ENCODE assay signal across 17 cellular contexts in genomic region chr1:245810789-245811337, GRCh38.
DNase-seq lines count a peak whose midpoint lies in the region; TF ChIP-seq lines count a peak whose summit lies in the region.
"Had no signal": no experiment of that assay in that cellular context is flagged by ENCODE, and none has a peak within 500 bp of the region (broad histone marks: within the 10 kb centered on the region; RNA-seq: fewer than 3 reads in every experiment).

No MANE protein-coding gene starts in this region.

- no peaks in the 10 kb centered on the region for H3K27me3 Mint-ChIP-seq in type B pancreatic cell

- H3K36me3 ChIP-seq in endocrine pancreas (ENCODE audit: control insufficient read depth, insufficient read depth, low read length) = no peaks in the 10 kb centered on the region
- H3K36me3 ChIP-seq: cardiac muscle cell, heart right ventricle, ovary, upper lobe of left lung had no signal

- peaks cover 27% of the 10 kb centered on the region for H3K4me1 Mint-ChIP-seq in type B pancreatic cell (ENCODE audit: unreplicated experiment)

- TF ChIP-seq CTCF in type B pancreatic cell (conservative IDR thresholded peaks at IDR 0.05) = no peak

- no peaks in the 10 kb centered on the region for H3K36me3 Mint-ChIP-seq in type B pancreatic cell

- no peaks in the 10 kb centered on the region for H3K9me3 Mint-ChIP-seq in type B pancreatic cell

- H3K9me3 ChIP-seq in endocrine pancreas (ENCODE audit: control insufficient read depth, low read length) = no peaks in the 10 kb centered on the region
- H3K9me3 ChIP-seq: heart right ventricle, ovary, upper lobe of left lung had no signal

- H3K9ac ChIP-seq in endocrine pancreas (ENCODE audit: control insufficient read depth, insufficient read depth, low read length) = no peak overlapping the region

- no peaks in the 10 kb centered on the region for H3K27me3 ChIP-seq in endocrine pancreas (ENCODE audit: control insufficient read depth, insufficient read depth, low read length)
- H3K27me3 ChIP-seq: cardiac muscle cell, heart right ventricle, ovary, upper lobe of left lung had no signal

- H3K27ac Mint-ChIP-seq in type B pancreatic cell = peak overlapping the region; percentile 50

- no peak overlapping the region for H3K4me3 Mint-ChIP-seq in type B pancreatic cell

- DNase-seq in SHP77 treated with DMSO at 0.1 percent for 48 hours (lab: John Stamatoyannopoulos, UW) (peak; percentile 1), SHP77 (lab: John Stamatoyannopoulos, UW) (no peak), NCI-H345 treated with DMSO at 0.1 percent for 48 hours (lab: John Stamatoyannopoulos, UW; ENCODE audit: unreplicated experiment) (peak; percentile 57), type B pancreatic cell (ENCODE audit: extremely low spot score, unreplicated experiment) (no peak), SKM-1 treated with dmso at 0.1 percent for 144 hours (lab: John Stamatoyannopoulos, UW; ENCODE audit: unreplicated experiment) (no peak), nucleus accumbens (lab: John Stamatoyannopoulos, UW) (no peak)
- no peak for DNase-seq in activated CD4-positive, alpha-beta T cell treated with anti-CD3 and anti-CD28 coated beads for 4 hours
- DNase-seq: activated naive CD4-positive, alpha-beta T cell treated with Interleukin-2 at 50 U/mL for 16 hours; erythroblast; HCEC 1CT; heart right ventricle; NCI-H187 treated with DMSO at 0.1 percent for 48 hours; ovary; stimulated activated CD8-positive, alpha-beta memory T cell treated with anti-CD3 and anti-CD28 coated beads, Interleukin-4, amount 100 ng/mL, for 48 hours; upper lobe of left lung had no signal

- peaks cover 16% of the 10 kb centered on the region for H3K4me1 ChIP-seq in endocrine pancreas (ENCODE audit: control insufficient read depth, insufficient read depth, low read length)

- H3K4me3 ChIP-seq in endocrine pancreas (ENCODE audit: control insufficient read depth, insufficient read depth, low read length) = peak overlapping the region; percentile 2
- H3K4me3 ChIP-seq: cardiac muscle cell, heart right ventricle, ovary, upper lobe of left lung had no signal

Comparison
In these comparisons a context has a peak if more than half of its experiments do, and no peak if none do; other contexts are left out.
1. DNase-seq: peak in SHP77 treated with DMSO at 0.1 percent for 48 hours (single experiment) and NCI-H345 treated with DMSO at 0.1 percent for 48 hours (single experiment); none in SHP77 (0 of 2), type B pancreatic cell (single experiment), SKM-1 treated with dmso at 0.1 percent for 144 hours (single experiment), nucleus accumbens (0 of 56) and activated CD4-positive, alpha-beta T cell treated with anti-CD3 and anti-CD28 coated beads for 4 hours (0 of 2).